Comparison of ENCODE assay signal across 11 cellular contexts in genomic region chr2:189022002-189022401, GRCh38. TPM values are rescaled to one million over a fixed set of nuclear protein-coding genes. Genes with fewer than 3 reads are reported as not detected.
DNase-seq lines count a peak whose midpoint lies in the region; ATAC-seq and TF ChIP-seq lines count a peak whose summit lies in the region.
"Had no signal": no experiment of that assay in that cellular context is flagged by ENCODE, and none has a peak within 500 bp of the region (broad histone marks: within the 10 kb centered on the region; RNA-seq: fewer than 3 reads in every experiment).

No MANE protein-coding gene starts in this region.

- H3K9ac ChIP-seq in mammary epithelial cell (ENCODE audit: insufficient read depth, low read length), result no peak overlapping the region

- BruUV-seq in mammary epithelial cell (replicated peaks; lab: Mats Ljungman, UMichigan), result no TSS peak

- H3K4me1 ChIP-seq in breast epithelium, result no peaks in the 10 kb centered on the region
- no peaks in the 10 kb centered on the region for H3K4me1 ChIP-seq in mammary epithelial cell (ENCODE audit: insufficient read depth, low read length)
- H3K4me1 ChIP-seq in osteoblast (ENCODE audit: insufficient read depth, low read length), result peaks cover 50% of the 10 kb centered on the region

- no peaks in the 10 kb centered on the region for H3K79me2 ChIP-seq in mammary epithelial cell (ENCODE audit: insufficient read depth, low read length)
- H3K79me2 ChIP-seq in osteoblast (ENCODE audit: insufficient read depth, low read length), result no peaks in the 10 kb centered on the region

- 75% methylated on average over 8 of the region's 8 CpGs for WGBS in mammary epithelial cell (ENCODE audit: low coverage, missing lambda C conversion rate)

- DNase-seq in breast epithelium (ENCODE audit: low spot score in 2 of 2) (no peak), mammary epithelial cell (no peak), fibroblast of gingiva (ENCODE audit: low read depth) (peak; percentile 99), osteoblast (ENCODE audit: insufficient read length, low spot score, missing footprints) (peak; percentile 32), ureter (ENCODE audit: low spot score) (no peak)
- no peak for DNase-seq in activated CD4-positive, alpha-beta T cell treated with anti-CD3 and anti-CD28 coated beads, Interleukin-2, amount 50 U/mL, for 4 hours
- DNase-seq: 8988T had no signal

- no peaks in the 10 kb centered on the region for H3K9me3 ChIP-seq in breast epithelium
- no peaks in the 10 kb centered on the region for H3K9me3 ChIP-seq in mammary epithelial cell (replicated peaks; ENCODE audit: insufficient read depth, low read length)
- no peaks in the 10 kb centered on the region for H3K9me3 ChIP-seq in osteoblast (ENCODE audit: low read depth, low read length)

- H3K36me3 ChIP-seq in breast epithelium, result no peaks in the 10 kb centered on the region
- H3K36me3 ChIP-seq in mammary epithelial cell (ENCODE audit: insufficient read depth, low read length), result no peaks in the 10 kb centered on the region
- no peaks in the 10 kb centered on the region for H3K36me3 ChIP-seq in osteoblast (ENCODE audit: insufficient read depth, low read length)

- no peaks in the 10 kb centered on the region for H3K27me3 ChIP-seq in breast epithelium
- no peaks in the 10 kb centered on the region for H3K27me3 ChIP-seq in mammary epithelial cell (ENCODE audit: insufficient read depth, low read length)
- H3K27me3 ChIP-seq in osteoblast (ENCODE audit: insufficient read depth, low read length), result no peaks in the 10 kb centered on the region

- no peak overlapping the region for H2AFZ ChIP-seq in mammary epithelial cell (ENCODE audit: low read depth, low read length)
- no peak overlapping the region for H2AFZ ChIP-seq in osteoblast (ENCODE audit: low read length)

- no peaks in the 10 kb centered on the region for H4K20me1 ChIP-seq in mammary epithelial cell (ENCODE audit: insufficient read depth, low read length)
- no peaks in the 10 kb centered on the region for H4K20me1 ChIP-seq in osteoblast (ENCODE audit: insufficient read depth, low read length)

- no peak for ATAC-seq in HG02938 (IDR thresholded peaks at IDR 0.05; ENCODE audit: unreplicated experiment)
- no peak for ATAC-seq in HG02852 (IDR thresholded peaks at IDR 0.05; ENCODE audit: unreplicated experiment)
- ATAC-seq: K562 had no signal

- intact Hi-C loops in breast epithelium (cut with DNase I; ENCODE audit: low total_unique reads) (no loop called here), mammary epithelial cell (cut with micrococcal nuclease) (no loop called here)

- H3K27ac ChIP-seq in breast epithelium, result peak overlapping the region; percentile 63 to 90
- no peak overlapping the region for H3K27ac ChIP-seq in mammary epithelial cell (ENCODE audit: insufficient read depth, low read depth, low read length)
- peak overlapping the region; percentile 93 for H3K27ac ChIP-seq in osteoblast (ENCODE audit: low read depth, low read length)

- TF ChIP-seq CTCF in breast epithelium (IDR thresholded peaks at IDR 0.05) (no peak), mammary epithelial cell (conservative IDR thresholded peaks at IDR 0.05 in 1 of 2, IDR thresholded peaks at IDR 0.05 in 1 of 2; ENCODE audit: extremely low read depth in 1 of 2, insufficient read depth in 1 of 2, low read depth in 1 of 2, low read length in 2 of 2) (no peak), osteoblast (IDR thresholded peaks at IDR 0.05; ENCODE audit: extremely low read depth, low read depth, low read length) (no peak)

- no peak for TF ChIP-seq POLR2A in breast epithelium (IDR thresholded peaks at IDR 0.05)

- CTCF ChIA-PET in mammary epithelial cell (lab: Charles Lee; ENCODE audit: low non-redundant PET), result no interaction called here

- in situ Hi-C loops in mammary epithelial cell (cut with MboI; ENCODE audit: low sequenced_read_pairs in 2 of 2), result loop anchor here in 1 of 2 donors (25.0 kb wide), 1 partner anchor 485 kb away; no protein-coding TSS in a partner anchor

- dilution Hi-C loops in mammary epithelial cell (cut with HindIII; ENCODE audit: low sequenced_read_pairs), result no loop called here

- H3K4me3 ChIP-seq in breast epithelium (no peak overlapping the region), mammary epithelial cell (replicated peaks in 1 of 3; ENCODE audit: insufficient read depth in 1 of 3, low read depth in 2 of 3, low read length in 3 of 3) (no peak overlapping the region), osteoblast (ENCODE audit: insufficient read depth, low read length) (no peak overlapping the region)
- H3K4me3 ChIP-seq: K562 had no signal

- H3K4me2 ChIP-seq in mammary epithelial cell (ENCODE audit: insufficient read depth, low read depth, low read length) (no peak overlapping the region), osteoblast (ENCODE audit: insufficient read depth, low read length) (peak overlapping the region; percentile 25)

RNA-seq across cellular contexts. Expression of gene COL3A1, which starts 47.8 kb away (rescaled TPM):
- total RNA-seq in breast epithelium, result 100 to 1,000 TPM in 1 of 3 donors, 10 to 100 TPM in 2; 98.1 to 303 (median 98.6) TPM
- 1 to 10 TPM in 1 of 2 donors, not detected in 1; 3.8 TPM for total RNA-seq in mammary epithelial cell
- polyA plus RNA-seq in mammary epithelial cell, result 0.03 TPM
- not detected for polyA minus RNA-seq in mammary epithelial cell
- total RNA-seq in osteoblast, result 3,160 and 5,672 TPM in 2 replicates
- 174 TPM for total RNA-seq in ureter
- total RNA-seq: dermis microvascular lymphatic vessel endothelial cell had no signal

Comparison
In these comparisons a context has a peak if more than half of its experiments do, and no peak if none do; other contexts are left out.
1. RNA of gene COL3A1, which starts 47.8 kb away (total RNA-seq): 3,160 to 5,672 TPM in osteoblast, 174 TPM in ureter (single experiment) and 98.1 to 303 TPM in breast epithelium; 3.8 TPM in mammary epithelial cell; every median in the first group is over 10 times any median in the second.
2. DNase-seq: peak in fibroblast of gingiva (single experiment) and osteoblast (single experiment); none in breast epithelium (0 of 2), mammary epithelial cell (single experiment), ureter (single experiment) and activated CD4-positive, alpha-beta T cell treated with anti-CD3 and anti-CD28 coated beads, Interleukin-2, amount 50 U/mL, for 4 hours (0 of 2).